10 cellular contexts compared by ENCODE assay signal in genomic region chr18:72542993-72543361, GRCh38. TPM values are rescaled to one million over a fixed set of nuclear protein-coding genes. Genes with fewer than 3 reads are reported as not detected.
A peak's percentile ranks its signal among the peaks of the same experiment; 100 is the strongest.
DNase-seq lines count a peak whose midpoint lies in the region; ATAC-seq and TF ChIP-seq lines count a peak whose summit lies in the region.
"Had no signal": no experiment of that assay in that cellular context is flagged by ENCODE, and none has a peak within 500 bp of the region (broad histone marks: within the 10 kb centered on the region; RNA-seq: fewer than 3 reads in every experiment).

No MANE protein-coding gene starts in this region.

- no peaks in the 10 kb centered on the region for H3K9me3 ChIP-seq in lower lobe of right lung

- DNase-seq in AG08396 (ENCODE audit: low spot score) (peak; percentile 12), H7 (peak; percentile 60), lower lobe of right lung (no peak), cortex of kidney (lab: John Stamatoyannopoulos, UW) (no peak), H4 (ENCODE audit: low spot score) (no peak), NCI-H1048 (lab: John Stamatoyannopoulos, UW) (no peak)
- DNase-seq in activated naive CD8-positive, alpha-beta T cell treated with anti-CD3 and anti-CD28 coated beads, Interleukin-2, amount 10 ng/mL, durations not matched to agents 7 days and 5 days = no peak

- H3K36me3 Mint-ChIP-seq in activated naive CD8-positive, alpha-beta T cell treated with anti-CD3 and anti-CD28 coated beads, Interleukin-2, amount 10 ng/mL, durations not matched to agents 7 days and 5 days = no peaks in the 10 kb centered on the region

- POLR2A ChIA-PET in activated naive CD8-positive, alpha-beta T cell treated with anti-CD3 and anti-CD28 coated beads, Interleukin-2, amount 10 ng/mL, durations not matched to agents 7 days and 5 days (lab: Charles Lee) = no interaction called here

- peak overlapping the region; percentile 32 for H3K27ac Mint-ChIP-seq in activated naive CD8-positive, alpha-beta T cell treated with anti-CD3 and anti-CD28 coated beads, Interleukin-2, amount 10 ng/mL, durations not matched to agents 7 days and 5 days
- H3K27ac Mint-ChIP-seq: natural killer cell treated with Interleukin-12 subunit alpha and Interleukin-12 subunit beta and Interleukin-15 and Interleukin-18, amount 100 ng/mL, for 72 hours had no signal

- H3K36me3 ChIP-seq in H7 (replicated peaks; ENCODE audit: control insufficient read depth, insufficient read depth, low read length) = no peaks in the 10 kb centered on the region
- no peaks in the 10 kb centered on the region for H3K36me3 ChIP-seq in lower lobe of right lung

- H3K4me3 ChIP-seq in H7 (ENCODE audit: insufficient read depth, low read depth, low read length) = peak overlapping the region; percentile 5; the same call in 1 of the 2 replicates
- peak overlapping the region; percentile 3 for H3K4me3 ChIP-seq in lower lobe of right lung

- no peaks in the 10 kb centered on the region for H3K9me3 Mint-ChIP-seq in activated naive CD8-positive, alpha-beta T cell treated with anti-CD3 and anti-CD28 coated beads, Interleukin-2, amount 10 ng/mL, durations not matched to agents 7 days and 5 days

- H3K4me1 ChIP-seq in lower lobe of right lung = no peaks in the 10 kb centered on the region
- H3K4me1 ChIP-seq: foreskin keratinocyte had no signal

- peaks cover 31% of the 10 kb centered on the region for H3K27me3 Mint-ChIP-seq in activated naive CD8-positive, alpha-beta T cell treated with anti-CD3 and anti-CD28 coated beads, Interleukin-2, amount 10 ng/mL, durations not matched to agents 7 days and 5 days

- H3K27me3 ChIP-seq in H7 (ENCODE audit: control insufficient read depth, insufficient read depth, low read length) = peaks cover 59% of the 10 kb centered on the region
- peaks cover 44% of the 10 kb centered on the region for H3K27me3 ChIP-seq in lower lobe of right lung (ENCODE audit: low read depth)

- TF ChIP-seq CTCF in lower lobe of right lung (IDR thresholded peaks at IDR 0.05) = no peak

- intact Hi-C loops in lower lobe of right lung (cut with DNase I) = no loop called here

- H3K4me3 Mint-ChIP-seq in activated naive CD8-positive, alpha-beta T cell treated with anti-CD3 and anti-CD28 coated beads, Interleukin-2, amount 10 ng/mL, durations not matched to agents 7 days and 5 days = peak overlapping the region; percentile 3
- H3K4me3 Mint-ChIP-seq: natural killer cell treated with Interleukin-12 subunit alpha and Interleukin-12 subunit beta and Interleukin-15 and Interleukin-18, amount 100 ng/mL, for 72 hours had no signal

- peaks cover 8% of the 10 kb centered on the region for H3K4me1 Mint-ChIP-seq in activated naive CD8-positive, alpha-beta T cell treated with anti-CD3 and anti-CD28 coated beads, Interleukin-2, amount 10 ng/mL, durations not matched to agents 7 days and 5 days

- H3K27ac ChIP-seq in lower lobe of right lung = no peak overlapping the region
- H3K27ac ChIP-seq: foreskin keratinocyte had no signal

- no peak for ATAC-seq in activated naive CD8-positive, alpha-beta T cell treated with anti-CD3 and anti-CD28 coated beads, Interleukin-2, amount 10 ng/mL, durations not matched to agents 7 days and 5 days (ENCODE audit: low read depth)
- no peak for ATAC-seq in lower lobe of right lung
- no peak for ATAC-seq in GM21786 (IDR thresholded peaks at IDR 0.05; ENCODE audit: unreplicated experiment)
- ATAC-seq: natural killer cell treated with Interleukin-12 subunit alpha and Interleukin-12 subunit beta and Interleukin-15 and Interleukin-18, amount 100 ng/mL, for 72 hours had no signal

RNA-seq across cellular contexts. Expression of gene CBLN2, which starts 1.2 kb away (rescaled TPM):
- total RNA-seq in H7 (2014; rRNA removed; shearing (Covaris generic)) = not detected in 2 replicates
- total RNA-seq in activated naive CD8-positive, alpha-beta T cell treated with anti-CD3 and anti-CD28 coated beads, Interleukin-2, amount 10 ng/mL, durations not matched to agents 7 days and 5 days = not detected
- not detected for total RNA-seq in lower lobe of right lung
- 15.2 and 16.5 TPM in 2 replicates for total RNA-seq in H4 (2014; rRNA removed; shearing (Covaris generic))
- total RNA-seq: foreskin keratinocyte; natural killer cell treated with Interleukin-12 subunit alpha and Interleukin-12 subunit beta and Interleukin-15 and Interleukin-18, amount 100 ng/mL, for 72 hours had no signal

Comparison
In these comparisons a context has a peak if more than half of its experiments do, and no peak if none do; other contexts are left out.
1. DNase-seq: peak in AG08396 (single experiment) and H7 (single experiment); none in activated naive CD8-positive, alpha-beta T cell treated with anti-CD3 and anti-CD28 coated beads, Interleukin-2, amount 10 ng/mL, durations not matched to agents 7 days and 5 days (single experiment), lower lobe of right lung (single experiment), cortex of kidney (single experiment), H4 (single experiment) and NCI-H1048 (single experiment).
2. RNA of gene CBLN2, which starts 1.2 kb away (total RNA-seq): 15.2 to 16.5 TPM in H4; not detected in H7, not detected in activated naive CD8-positive, alpha-beta T cell treated with anti-CD3 and anti-CD28 coated beads, Interleukin-2, amount 10 ng/mL, durations not matched to agents 7 days and 5 days and not detected in lower lobe of right lung (single experiment); every median in the first group is over 10 times any median in the second.